In genomic region chrX:129833153-129834004, GRCh38 we compare ENCODE assay signal across 15 cellular contexts. TPM values are rescaled to one million over a fixed set of nuclear protein-coding genes. Genes with fewer than 3 reads are reported as not detected.
DNase-seq lines count a peak whose midpoint lies in the region; ATAC-seq and TF ChIP-seq lines count a peak whose summit lies in the region.
"Had no signal": no experiment of that assay in that cellular context is flagged by ENCODE, and none has a peak within 500 bp of the region (broad histone marks: within the 10 kb centered on the region; RNA-seq: fewer than 3 reads in every experiment).

No MANE protein-coding gene starts in this region.

- ATAC-seq in HG02623 (IDR thresholded peaks at IDR 0.05; ENCODE audit: unreplicated experiment) (no peak), HG02981 (IDR thresholded peaks at IDR 0.05; ENCODE audit: unreplicated experiment) (no peak)

- TF ChIP-seq RAD21 in SK-N-SH (IDR thresholded peaks at IDR 0.05; ENCODE audit: low read length), result no peak

- H3K27me3 ChIP-seq in SK-N-SH (ENCODE audit: insufficient read depth) (no peaks in the 10 kb centered on the region; the same call in 1 of the 2 replicates), Peyer's patch (no peaks in the 10 kb centered on the region)
- H3K27me3 ChIP-seq: tibial artery had no signal

- H3F3A ChIP-seq in SK-N-SH (replicated peaks; ENCODE audit: insufficient read depth), result peaks cover 10% of the 10 kb centered on the region

- 0 out of 2 replicates have a peak overlapping the region, but pooled peaks have one; percentile 3 for H3K4me2 ChIP-seq in SK-N-SH

- DNase-seq in NCI-H2196 (lab: John Stamatoyannopoulos, UW; ENCODE audit: unreplicated experiment), result peak; percentile 7
- no peak for DNase-seq in NCI-H2196 treated with DMSO at 0.1 percent for 48 hours (lab: John Stamatoyannopoulos, UW; ENCODE audit: unreplicated experiment)
- no peak for DNase-seq in SK-N-SH
- peak; percentile 41 for DNase-seq in fibroblast of villous mesenchyme (ENCODE audit: low read depth)
- peak; percentile 50 for DNase-seq in stromal cell of bone marrow (ENCODE audit: low read depth)
- no peak for DNase-seq in Peyer's patch
- DNase-seq: activated naive CD4-positive, alpha-beta T cell treated with anti-CD3 and anti-CD28 coated beads for 36 hours; DND-41; MM.1S; NCI-H774; right cardiac atrium; tibial artery had no signal

- no peak for TF ChIP-seq POLR2A in Peyer's patch (IDR thresholded peaks at IDR 0.05)

- H3K27ac ChIP-seq in SK-N-SH (ENCODE audit: low read depth in 2 of 2, low read length in 1 of 2) (peak overlapping the region in 1 of 2 experiments; percentile 36; a peak in 2 of 4 replicates), Peyer's patch (no peak overlapping the region)
- H3K27ac ChIP-seq: tibial artery had no signal

- H4K20me1 ChIP-seq in SK-N-SH (ENCODE audit: insufficient read depth), result 0 out of 2 replicates have a peak, but pooled peaks cover 4% of the 10 kb centered on the region

- WGBS in SK-N-SH (ENCODE audit: low lambda C conversion rate), result 63% methylated on average over 5 of the region's 5 CpGs

- TF ChIP-seq CTCF in SK-N-SH (IDR thresholded peaks at IDR 0.05) (no peak), fibroblast of villous mesenchyme (IDR thresholded peaks at IDR 0.05; ENCODE audit: insufficient read depth, low read depth, low read length) (no peak), Peyer's patch (IDR thresholded peaks at IDR 0.05) (no peak)

- CTCF ChIA-PET in SK-N-SH (lab: Yijun Ruan, JAX), result interaction anchor here (1.0 to 2.5 kb wide), 2 partner anchors 10 to 196 kb away, joined by 4 to 11 read pairs; no protein-coding TSS in a partner anchor

- no peaks in the 10 kb centered on the region; a peak in 1 of 4 replicates for H3K4me1 ChIP-seq in SK-N-SH (ENCODE audit: control insufficient read depth in 1 of 2, insufficient read depth in 2 of 2, low read depth in 1 of 2, low read length in 1 of 2)
- no peaks in the 10 kb centered on the region for H3K4me1 ChIP-seq in Peyer's patch
- H3K4me1 ChIP-seq: tibial artery had no signal

- H3K36me3 ChIP-seq in SK-N-SH (replicated peaks in 1 of 2; ENCODE audit: control insufficient read depth in 1 of 2, insufficient read depth in 2 of 2, low read length in 1 of 2), result peaks cover 0 to 3% of the 10 kb centered on the region in 2 experiments
- no peaks in the 10 kb centered on the region for H3K36me3 ChIP-seq in Peyer's patch

- no peaks in the 10 kb centered on the region for H3K9me2 ChIP-seq in SK-N-SH

- H3K4me3 ChIP-seq in SK-N-SH (ENCODE audit: low read depth in 2 of 2, low read length in 1 of 2), result no peak overlapping the region
- no peak overlapping the region for H3K4me3 ChIP-seq in fibroblast of villous mesenchyme (ENCODE audit: low read depth, low read length)
- no peak overlapping the region for H3K4me3 ChIP-seq in Peyer's patch
- H3K4me3 ChIP-seq: tibial artery had no signal

- no peaks in the 10 kb centered on the region for H3K79me2 ChIP-seq in SK-N-SH (ENCODE audit: insufficient read depth)

- no peak for TF ChIP-seq EP300 in SK-N-SH (IDR thresholded peaks at IDR 0.05; ENCODE audit: borderline replicate concordance in 1 of 2, low read depth in 1 of 2, low read length in 1 of 2)

- POLR2A ChIA-PET in SK-N-SH (lab: Yijun Ruan, JAX), result no interaction called here

- H3K9ac ChIP-seq in SK-N-SH, result no peak overlapping the region

- H3K9me3 ChIP-seq in SK-N-SH, result no peaks in the 10 kb centered on the region
- H3K9me3 ChIP-seq in Peyer's patch, result no peaks in the 10 kb centered on the region
- H3K9me3 ChIP-seq: tibial artery had no signal

- no peak overlapping the region for H2AFZ ChIP-seq in SK-N-SH (ENCODE audit: low read depth)

TF ChIP-seq in SK-N-SH, 30 proteins besides CTCF, POLR2A, EP300 and RAD21:
- TF ChIP-seq GABPA (IDR thresholded peaks at IDR 0.05; ENCODE audit: low read depth) (no peak), RXRA (IDR thresholded peaks at IDR 0.05; ENCODE audit: borderline replicate concordance, low read depth) (no peak), TAF1 (IDR thresholded peaks at IDR 0.05; ENCODE audit: borderline replicate concordance, low read depth, low read length) (no peak), EZH2phosphoT487 (IDR thresholded peaks at IDR 0.05; ENCODE audit: borderline replicate concordance, low read depth) (no peak), FOSL2 (IDR thresholded peaks at IDR 0.05; ENCODE audit: borderline replicate concordance, low read depth) (no peak; the same call in 1 of the 2 replicates), RCOR1 (IDR thresholded peaks at IDR 0.05; ENCODE audit: low read length) (no peak)
- TF ChIP-seq, protein P1, sequence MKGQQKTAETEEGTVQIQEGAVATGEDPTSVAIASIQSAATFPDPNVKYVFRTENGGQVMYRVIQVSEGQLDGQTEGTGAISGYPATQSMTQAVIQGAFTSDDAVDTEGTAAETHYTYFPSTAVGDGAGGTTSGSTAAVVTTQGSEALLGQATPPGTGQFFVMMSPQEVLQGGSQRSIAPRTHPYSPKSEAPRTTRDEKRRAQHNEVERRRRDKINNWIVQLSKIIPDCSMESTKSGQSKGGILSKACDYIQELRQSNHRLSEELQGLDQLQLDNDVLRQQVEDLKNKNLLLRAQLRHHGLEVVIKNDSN (IDR thresholded peaks at IDR 0.05; ENCODE audit: borderline replicate concordance, low read depth), result no peak

RNA-seq across cellular contexts. Expression of gene ZDHHC9, which starts 10.3 kb away (rescaled TPM):
- 8.1 and 12.2 TPM in 2 replicates for polyA plus RNA-seq in SK-N-SH (2012; rRNA removed)
- 9.0 and 9.8 TPM in 2 replicates for polyA plus RNA-seq in SK-N-SH (2012; cell fraction: cytosol; rRNA removed)
- 8.9 and 11.0 TPM in 2 replicates for polyA plus RNA-seq in SK-N-SH (2012; cell fraction: nucleus; rRNA removed)
- total RNA-seq in fibroblast of villous mesenchyme, result 15.8 and 22.0 TPM in 2 replicates
- total RNA-seq in Peyer's patch, result 10 to 100 TPM; 16.5 to 78.3 (median 60.6) TPM

RNA-seq across cellular contexts. Expression of gene SASH3, which starts 53.6 kb away (rescaled TPM):
- not detected in 2 replicates for polyA plus RNA-seq in SK-N-SH (2012; rRNA removed)
- not detected in 2 replicates for polyA plus RNA-seq in SK-N-SH (2012; cell fraction: cytosol; rRNA removed)
- not detected in 2 replicates for polyA plus RNA-seq in SK-N-SH (2012; cell fraction: nucleus; rRNA removed)
- total RNA-seq in fibroblast of villous mesenchyme (not detected in 2 replicates), Peyer's patch (10 to 100 TPM in 1 of 4 donors, 1 to 10 TPM in 3; 2.2 to 45.4 (median 7.7) TPM)
- total RNA-seq: A172 had no signal

Comparison
In these comparisons a context has a peak if more than half of its experiments do, and no peak if none do; other contexts are left out.
1. DNase-seq: peak in NCI-H2196 (single experiment), fibroblast of villous mesenchyme (single experiment) and stromal cell of bone marrow (single experiment); none in NCI-H2196 treated with DMSO at 0.1 percent for 48 hours (single experiment), SK-N-SH (single experiment) and Peyer's patch (0 of 3).